ENCODE assay signal across 9 cellular contexts in the genomic region with DNA sequence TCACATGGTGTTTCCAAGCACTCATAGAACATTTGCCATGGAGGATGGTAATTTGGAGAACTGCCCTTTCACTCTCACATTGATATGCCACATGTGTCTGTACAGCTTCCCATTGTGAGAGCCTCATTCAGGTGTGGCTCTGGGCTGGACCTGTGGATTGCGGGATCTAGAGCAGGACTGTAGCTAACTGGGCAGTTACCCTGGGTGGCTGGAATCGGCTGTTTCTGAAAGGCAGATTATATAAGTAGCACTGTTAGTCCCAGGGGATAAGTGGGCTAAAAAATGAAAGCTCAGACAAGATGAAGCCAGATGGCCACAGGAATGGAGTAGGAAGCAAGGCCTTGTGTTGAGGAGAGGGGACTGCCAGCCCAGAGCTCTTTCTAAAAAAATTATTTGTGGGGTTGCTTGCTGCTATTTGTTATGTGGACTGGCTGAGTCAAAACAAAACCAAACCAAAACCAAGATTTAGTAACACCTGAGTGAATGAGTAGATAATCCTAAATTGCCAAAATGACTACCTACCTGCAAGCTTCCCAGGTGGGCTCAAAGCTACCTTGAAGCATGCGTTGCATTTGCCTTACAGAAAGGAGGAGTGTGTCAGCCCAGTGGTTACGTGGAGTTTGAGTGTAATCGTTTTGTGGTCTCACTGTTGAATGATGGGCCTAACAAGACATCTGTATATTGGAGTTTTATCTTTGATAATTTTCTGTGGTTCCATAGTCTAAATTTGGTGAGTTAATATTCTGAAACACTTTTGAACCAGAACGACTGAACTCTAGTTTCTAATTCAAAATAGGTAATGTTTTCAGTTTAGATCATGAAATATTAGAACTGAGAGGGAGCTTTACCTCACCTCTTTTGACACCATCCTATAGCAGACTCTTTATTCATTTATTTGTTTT. TPM values are rescaled to one million over a fixed set of nuclear protein-coding genes. Genes with fewer than 3 reads are reported as not detected.
A peak's percentile ranks its signal among the peaks of the same experiment; 100 is the strongest.
DNase-seq lines count a peak whose midpoint lies in the region; ATAC-seq and TF ChIP-seq lines count a peak whose summit lies in the region.
"Had no signal": no experiment of that assay in that cellular context is flagged by ENCODE, and none has a peak within 500 bp of the region (broad histone marks: within the 10 kb centered on the region; RNA-seq: fewer than 3 reads in every experiment).

No MANE protein-coding gene starts in this region.

- peak; percentile 36 for DNase-seq in GM10266 (ENCODE audit: extremely low spot score)
- no peak for DNase-seq in NCI-H345 (lab: John Stamatoyannopoulos, UW)
- no peak for DNase-seq in HuH-7.5 (ENCODE audit: low spot score)
- DNase-seq in retina, result no peak
- DNase-seq in A172 (ENCODE audit: low spot score), result no peak
- DNase-seq: uterus had no signal

- ATAC-seq in GM19438 (IDR thresholded peaks at IDR 0.05; ENCODE audit: low read depth, unreplicated experiment), result peak; percentile 80
- ATAC-seq in HG03064 (IDR thresholded peaks at IDR 0.05; ENCODE audit: low read depth, unreplicated experiment), result peak; percentile 81

- peak overlapping the region; percentile 75 for H3K27ac ChIP-seq in cingulate gyrus (ENCODE audit: low read depth, low read length)
- H3K27ac ChIP-seq: uterus had no signal

- TF ChIP-seq CTCF in GM10266 (IDR thresholded peaks at IDR 0.05; ENCODE audit: control insufficient read depth, insufficient read depth, low read depth, missing control alignments), result no peak

RNA-seq across cellular contexts. Expression of a gene that starts 58.0 kb away (rescaled TPM):
- total RNA-seq in A172 (2014; rRNA removed; shearing (Covaris generic)), result 40.9 and 65.9 TPM in 2 replicates

RNA-seq across cellular contexts. Expression of a gene that starts 58.8 kb away (rescaled TPM):
- total RNA-seq in A172 (2014; rRNA removed; shearing (Covaris generic)), result 139 and 179 TPM in 2 replicates
